ENCODE assay signal across 1 cellular context in the genomic region with DNA sequence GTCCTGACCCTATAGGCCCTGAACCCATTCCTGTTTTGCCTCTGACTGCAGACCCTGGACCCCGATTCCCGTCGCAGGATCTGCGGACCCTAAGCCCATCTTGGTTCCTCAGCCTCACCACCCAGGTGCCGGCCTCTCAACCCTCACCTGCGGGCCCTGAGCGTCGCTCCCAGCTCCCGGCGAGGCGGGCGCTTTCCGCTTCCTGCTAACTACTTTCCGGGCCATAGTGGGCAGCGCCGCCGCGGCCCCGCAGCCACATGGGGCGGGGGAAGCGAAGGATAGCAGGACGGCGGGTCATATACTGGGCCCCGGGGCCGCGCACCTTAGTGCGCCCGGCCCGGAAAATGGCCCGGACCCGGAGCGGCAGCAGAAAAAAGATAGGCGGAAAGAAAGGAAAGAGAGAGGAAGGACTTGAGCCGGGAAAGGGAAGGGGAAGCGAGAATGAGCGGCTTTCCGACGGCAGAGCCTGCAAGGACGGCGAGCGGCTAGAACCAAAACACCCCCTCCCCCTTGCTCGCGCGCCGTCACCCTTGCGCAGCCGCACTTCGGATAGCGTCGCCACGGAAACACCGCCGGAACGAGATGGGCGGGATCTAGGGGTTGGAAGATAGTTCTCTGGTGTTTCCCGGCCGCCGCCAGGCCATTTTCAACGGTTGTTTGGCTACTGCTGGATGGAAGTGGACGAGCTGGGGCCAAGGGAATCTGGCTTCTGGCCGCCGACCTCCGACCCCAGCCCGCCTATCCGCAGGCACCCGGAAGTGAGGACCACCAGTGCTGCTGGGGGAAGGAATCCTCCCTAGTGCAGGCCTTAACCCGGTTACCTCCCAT.
TF ChIP-seq lines count a peak whose summit lies in the region.

TSS of gene DCAF12 (minus strand) at position 492 of the 828 bp plus-strand sequence. CDS start at position 225, 267 bp downstream.

TF ChIP-seq in HepG2, 621 proteins besides CTCF, POLR2A, EP300 and RAD21 (continued from another document and continues in another):
- TF ChIP-seq UBTF (CRISPR knock-in tag; IDR thresholded peaks at IDR 0.05), result peak; percentile 95
- peak; percentile 86 for TF ChIP-seq MEIS2 (CRISPR knock-in tag; IDR thresholded peaks at IDR 0.05)
- TF ChIP-seq ZNF607 (CRISPR knock-in tag; IDR thresholded peaks at IDR 0.05; ENCODE audit: borderline replicate concordance), result peak; percentile 39; the same call in 1 of the 2 replicates
- TF ChIP-seq ZNF878 (CRISPR knock-in tag; IDR thresholded peaks at IDR 0.05), result peak; percentile 83
- peak; percentile 90 for TF ChIP-seq PHF8 (CRISPR knock-in tag; IDR thresholded peaks at IDR 0.05)
- no peak for TF ChIP-seq ZNF484 (CRISPR knock-in tag; IDR thresholded peaks at IDR 0.05; ENCODE audit: borderline replicate concordance, low read depth)
- TF ChIP-seq KMT2A (CRISPR knock-in tag; IDR thresholded peaks at IDR 0.05), result peak; percentile 86; the same call in 1 of the 2 replicates
- TF ChIP-seq KDM2A (CRISPR knock-in tag; IDR thresholded peaks at IDR 0.05; ENCODE audit: borderline replicate concordance, low read depth), result peak; percentile 81; the same call in 1 of the 2 replicates
- TF ChIP-seq, protein P1, sequence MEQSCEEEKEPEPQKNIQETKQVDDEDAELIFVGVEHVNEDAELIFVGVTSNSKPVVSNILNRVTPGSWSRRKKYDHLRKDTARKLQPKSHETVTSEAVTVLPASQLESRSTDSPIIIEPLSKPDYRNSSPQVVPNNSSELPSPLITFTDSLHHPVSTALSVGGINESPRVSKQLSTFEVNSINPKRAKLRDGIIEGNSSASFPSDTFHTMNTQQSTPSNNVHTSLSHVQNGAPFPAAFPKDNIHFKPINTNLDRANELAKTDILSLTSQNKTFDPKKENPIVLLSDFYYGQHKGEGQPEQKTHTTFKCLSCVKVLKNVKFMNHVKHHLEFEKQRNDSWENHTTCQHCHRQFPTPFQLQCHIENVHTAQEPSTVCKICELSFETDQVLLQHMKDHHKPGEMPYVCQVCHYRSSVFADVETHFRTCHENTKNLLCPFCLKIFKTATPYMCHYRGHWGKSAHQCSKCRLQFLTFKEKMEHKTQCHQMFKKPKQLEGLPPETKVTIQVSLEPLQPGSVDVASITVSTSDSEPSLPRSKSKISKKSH (CRISPR knock-in tag; IDR thresholded peaks at IDR 0.05; ENCODE audit: borderline replicate concordance), result no peak
- TF ChIP-seq PTBP1 (IDR thresholded peaks at IDR 0.05; ENCODE audit: low read depth, low read length, poor library complexity, severe bottlenecking), result peak; percentile 43
- TF ChIP-seq MYPOP (CRISPR knock-in tag; IDR thresholded peaks at IDR 0.05), result peak; percentile 86
- TF ChIP-seq, protein P2, sequence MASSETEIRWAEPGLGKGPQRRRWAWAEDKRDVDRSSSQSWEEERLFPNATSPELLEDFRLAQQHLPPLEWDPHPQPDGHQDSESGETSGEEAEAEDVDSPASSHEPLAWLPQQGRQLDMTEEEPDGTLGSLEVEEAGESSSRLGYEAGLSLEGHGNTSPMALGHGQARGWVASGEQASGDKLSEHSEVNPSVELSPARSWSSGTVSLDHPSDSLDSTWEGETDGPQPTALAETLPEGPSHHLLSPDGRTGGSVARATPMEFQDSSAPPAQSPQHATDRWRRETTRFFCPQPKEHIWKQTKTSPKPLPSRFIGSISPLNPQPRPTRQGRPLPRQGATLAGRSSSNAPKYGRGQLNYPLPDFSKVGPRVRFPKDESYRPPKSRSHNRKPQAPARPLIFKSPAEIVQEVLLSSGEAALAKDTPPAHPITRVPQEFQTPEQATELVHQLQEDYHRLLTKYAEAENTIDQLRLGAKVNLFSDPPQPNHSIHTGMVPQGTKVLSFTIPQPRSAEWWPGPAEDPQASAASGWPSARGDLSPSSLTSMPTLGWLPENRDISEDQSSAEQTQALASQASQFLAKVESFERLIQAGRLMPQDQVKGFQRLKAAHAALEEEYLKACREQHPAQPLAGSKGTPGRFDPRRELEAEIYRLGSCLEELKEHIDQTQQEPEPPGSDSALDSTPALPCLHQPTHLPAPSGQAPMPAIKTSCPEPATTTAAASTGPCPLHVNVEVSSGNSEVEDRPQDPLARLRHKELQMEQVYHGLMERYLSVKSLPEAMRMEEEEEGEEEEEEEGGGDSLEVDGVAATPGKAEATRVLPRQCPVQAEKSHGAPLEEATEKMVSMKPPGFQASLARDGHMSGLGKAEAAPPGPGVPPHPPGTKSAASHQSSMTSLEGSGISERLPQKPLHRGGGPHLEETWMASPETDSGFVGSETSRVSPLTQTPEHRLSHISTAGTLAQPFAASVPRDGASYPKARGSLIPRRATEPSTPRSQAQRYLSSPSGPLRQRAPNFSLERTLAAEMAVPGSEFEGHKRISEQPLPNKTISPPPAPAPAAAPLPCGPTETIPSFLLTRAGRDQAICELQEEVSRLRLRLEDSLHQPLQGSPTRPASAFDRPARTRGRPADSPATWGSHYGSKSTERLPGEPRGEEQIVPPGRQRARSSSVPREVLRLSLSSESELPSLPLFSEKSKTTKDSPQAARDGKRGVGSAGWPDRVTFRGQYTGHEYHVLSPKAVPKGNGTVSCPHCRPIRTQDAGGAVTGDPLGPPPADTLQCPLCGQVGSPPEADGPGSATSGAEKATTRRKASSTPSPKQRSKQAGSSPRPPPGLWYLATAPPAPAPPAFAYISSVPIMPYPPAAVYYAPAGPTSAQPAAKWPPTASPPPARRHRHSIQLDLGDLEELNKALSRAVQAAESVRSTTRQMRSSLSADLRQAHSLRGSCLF (CRISPR knock-in tag; IDR thresholded peaks at IDR 0.05; ENCODE audit: borderline replicate concordance), result no peak
- TF ChIP-seq, protein P3, sequence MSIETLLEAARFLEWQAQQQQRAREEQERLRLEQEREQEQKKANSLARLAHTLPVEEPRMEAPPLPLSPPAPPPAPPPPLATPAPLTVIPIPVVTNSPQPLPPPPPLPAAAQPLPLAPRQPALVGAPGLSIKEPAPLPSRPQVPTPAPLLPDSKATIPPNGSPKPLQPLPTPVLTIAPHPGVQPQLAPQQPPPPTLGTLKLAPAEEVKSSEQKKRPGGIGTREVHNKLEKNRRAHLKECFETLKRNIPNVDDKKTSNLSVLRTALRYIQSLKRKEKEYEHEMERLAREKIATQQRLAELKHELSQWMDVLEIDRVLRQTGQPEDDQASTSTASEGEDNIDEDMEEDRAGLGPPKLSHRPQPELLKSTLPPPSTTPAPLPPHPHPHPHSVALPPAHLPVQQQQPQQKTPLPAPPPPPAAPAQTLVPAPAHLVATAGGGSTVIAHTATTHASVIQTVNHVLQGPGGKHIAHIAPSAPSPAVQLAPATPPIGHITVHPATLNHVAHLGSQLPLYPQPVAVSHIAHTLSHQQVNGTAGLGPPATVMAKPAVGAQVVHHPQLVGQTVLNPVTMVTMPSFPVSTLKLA (IDR thresholded peaks at IDR 0.05), result peak; percentile 28; the same call in 1 of the 2 replicates
- no peak; the same call in 1 of the 2 replicates for TF ChIP-seq HOXA9 (CRISPR knock-in tag; IDR thresholded peaks at IDR 0.05; ENCODE audit: borderline replicate concordance)
- TF ChIP-seq SP4 (CRISPR knock-in tag; IDR thresholded peaks at IDR 0.05), result no peak; the same call in 1 of the 2 replicates
- peak; percentile 94; the same call in 1 of the 2 replicates for TF ChIP-seq ZNF510 (CRISPR knock-in tag; IDR thresholded peaks at IDR 0.05; ENCODE audit: low read depth)
- peak; percentile 87; the same call in 1 of the 2 replicates for TF ChIP-seq CAMTA2 (CRISPR knock-in tag; IDR thresholded peaks at IDR 0.05; ENCODE audit: borderline replicate concordance)
- peak; percentile 48 for TF ChIP-seq AGO2 (optimal IDR thresholded peaks at IDR 0.05; ENCODE audit: low read depth, low read length)
- TF ChIP-seq ZNF431 (CRISPR knock-in tag; IDR thresholded peaks at IDR 0.05; ENCODE audit: borderline replicate concordance, low read depth), result no peak
- TF ChIP-seq ZNF549 (CRISPR knock-in tag; IDR thresholded peaks at IDR 0.05), result no peak
- TF ChIP-seq ZNF776 (CRISPR knock-in tag; IDR thresholded peaks at IDR 0.05), result peak; percentile 86; the same call in 1 of the 2 replicates
- peak; percentile 43; the same call in 1 of the 2 replicates for TF ChIP-seq DR1 (CRISPR knock-in tag; IDR thresholded peaks at IDR 0.05)
- TF ChIP-seq MEF2D (CRISPR knock-in tag; IDR thresholded peaks at IDR 0.05), result no peak; the same call in 1 of the 2 replicates
- no peak for TF ChIP-seq PPARG (CRISPR knock-in tag; conservative IDR thresholded peaks at IDR 0.05)
- peak; percentile 93; the same call in 1 of the 2 replicates for TF ChIP-seq TIGD3 (CRISPR knock-in tag; IDR thresholded peaks at IDR 0.05; ENCODE audit: borderline replicate concordance)
- TF ChIP-seq ATAD3A (CRISPR knock-in tag; IDR thresholded peaks at IDR 0.05), result no peak
- TF ChIP-seq PHF20 (CRISPR knock-in tag; IDR thresholded peaks at IDR 0.05), result peak; percentile 74; the same call in 1 of the 2 replicates
- no peak for TF ChIP-seq JUND (CRISPR knock-in tag; IDR thresholded peaks at IDR 0.05)
- no peak; the same call in 1 of the 2 replicates for TF ChIP-seq MIER3 (CRISPR knock-in tag; IDR thresholded peaks at IDR 0.05; ENCODE audit: borderline replicate concordance)
- TF ChIP-seq THYN1 (CRISPR knock-in tag; IDR thresholded peaks at IDR 0.05; ENCODE audit: borderline replicate concordance, low read depth), result no peak
- TF ChIP-seq HNF1B (CRISPR knock-in tag; IDR thresholded peaks at IDR 0.05), result peak; percentile 69
- no peak for TF ChIP-seq CBX2 (IDR thresholded peaks at IDR 0.05; ENCODE audit: low read depth, low read length)
- no peak for TF ChIP-seq CBX2 (CRISPR knock-in tag; IDR thresholded peaks at IDR 0.05; ENCODE audit: low read depth)
- TF ChIP-seq POLR2AphosphoS2 (IDR thresholded peaks at IDR 0.05; ENCODE audit: low read depth, low read length), result no peak
- no peak for TF ChIP-seq ZNF337 (CRISPR knock-in tag; IDR thresholded peaks at IDR 0.05; ENCODE audit: borderline replicate concordance, low read depth)
- TF ChIP-seq ELF1 (CRISPR knock-in tag; IDR thresholded peaks at IDR 0.05), result peak; percentile 73
- TF ChIP-seq HOXA5 (CRISPR knock-in tag; IDR thresholded peaks at IDR 0.05), result no peak; the same call in 1 of the 2 replicates
- TF ChIP-seq AHR (CRISPR knock-in tag; IDR thresholded peaks at IDR 0.05), result no peak
- TF ChIP-seq ZNF335 (CRISPR knock-in tag; IDR thresholded peaks at IDR 0.05), result no peak; the same call in 1 of the 2 replicates
